1 cellular context compared by ENCODE assay signal in genomic region chr14:23074906-23075305, GRCh38.
TF ChIP-seq lines count a peak whose summit lies in the region.

No MANE protein-coding gene starts in this region.

TF ChIP-seq in HepG2, 621 proteins besides CTCF, POLR2A, EP300 and RAD21:
- TF ChIP-seq ZNF230 (CRISPR knock-in tag; IDR thresholded peaks at IDR 0.05) (no peak), ZNF570 (CRISPR knock-in tag; IDR thresholded peaks at IDR 0.05; ENCODE audit: borderline replicate concordance) (no peak), NRL (CRISPR knock-in tag; IDR thresholded peaks at IDR 0.05; ENCODE audit: borderline replicate concordance) (no peak), ZFP82 (CRISPR knock-in tag; IDR thresholded peaks at IDR 0.05; ENCODE audit: borderline replicate concordance) (0 out of 2 replicates have a peak, but pooled peaks have one; percentile 52), ZC3H4 (CRISPR knock-in tag; IDR thresholded peaks at IDR 0.05; ENCODE audit: borderline replicate concordance) (no peak), ZNF124 (CRISPR knock-in tag; IDR thresholded peaks at IDR 0.05) (no peak), ZNF816 (CRISPR knock-in tag; IDR thresholded peaks at IDR 0.05; ENCODE audit: borderline replicate concordance) (0 out of 2 replicates have a peak, but pooled peaks have one; percentile 54), RBM22 (optimal IDR thresholded peaks at IDR 0.05; ENCODE audit: low read length) (peak; percentile 79), SNRNP70 (IDR thresholded peaks at IDR 0.05; ENCODE audit: low read depth, low read length) (no peak), CBX5 (CRISPR knock-in tag; IDR thresholded peaks at IDR 0.05; ENCODE audit: borderline replicate concordance) (no peak), SETDB1 (CRISPR knock-in tag; IDR thresholded peaks at IDR 0.05; ENCODE audit: borderline replicate concordance) (no peak), ZNF414 (CRISPR knock-in tag; IDR thresholded peaks at IDR 0.05) (no peak), TFDP1 (CRISPR knock-in tag; IDR thresholded peaks at IDR 0.05; ENCODE audit: borderline replicate concordance) (no peak), SUZ12 (IDR thresholded peaks at IDR 0.05; ENCODE audit: low read depth, low read length) (no peak), ZFP41 (CRISPR knock-in tag; IDR thresholded peaks at IDR 0.05; ENCODE audit: borderline replicate concordance) (no peak), RBFOX2 (IDR thresholded peaks at IDR 0.05; ENCODE audit: low read depth, low read length) (0 out of 2 replicates have a peak, but pooled peaks have one; percentile 39)
